In genomic region chr20:3470208-3470626, GRCh38 we compare ENCODE assay signal across 8 cellular contexts. TPM values are rescaled to one million over a fixed set of nuclear protein-coding genes. Genes with fewer than 3 reads are reported as not detected.
A peak's percentile ranks its signal among the peaks of the same experiment; 100 is the strongest.
DNase-seq lines count a peak whose midpoint lies in the region; ATAC-seq, FAIRE-seq and TF ChIP-seq lines count a peak whose summit lies in the region.

No MANE protein-coding gene starts in this region.

- TF ChIP-seq EP300 in sigmoid colon (IDR thresholded peaks at IDR 0.05) = no peak

- WGBS in sigmoid colon, 2 donors = 52 to 59% methylated on average over 13 of the region's 13 CpGs

- H3K4me3 Mint-ChIP-seq in T-helper 17 cell = peak overlapping the region; percentile 95

- H3K27ac ChIP-seq in sigmoid colon = peak overlapping the region; percentile 81 to 88 (median 86)

- intact Hi-C loops in sigmoid colon (cut with DNase I) = no loop called here

- peaks cover 5% of the 10 kb centered on the region for H3K36me3 Mint-ChIP-seq in T-helper 17 cell (ENCODE audit: low read depth)

- DNase-seq in GM12864 (ENCODE audit: low read depth) (no peak), T-helper 17 cell (no peak), foreskin fibroblast (no peak), sigmoid colon (peak; percentile 65), frontal cortex (ENCODE audit: low spot score in 2 of 2) (no peak), globus pallidus (ENCODE audit: low spot score) (no peak), NCI-H1930 (lab: John Stamatoyannopoulos, UW) (no peak)

- H3K4me3 ChIP-seq in GM12864 (ENCODE audit: low read depth, low read length) (peak overlapping the region; percentile 94), foreskin fibroblast (ENCODE audit: low read depth in 1 of 2, low read length in 2 of 2) (peak overlapping the region; percentile 82), sigmoid colon (peak overlapping the region; percentile 80 to 98 (median 96))

- TF ChIP-seq POLR2A in sigmoid colon (IDR thresholded peaks at IDR 0.05) = no peak

- H3K36me3 ChIP-seq in sigmoid colon = no peaks in the 10 kb centered on the region

- ATAC-seq in T-helper 17 cell (no peak), GM21717 (IDR thresholded peaks at IDR 0.05; ENCODE audit: unreplicated experiment) (no peak)

- FAIRE-seq in frontal cortex (lab: Jason Lieb, UNC) = no peak

- TF ChIP-seq CTCF in GM12864 (IDR thresholded peaks at IDR 0.05; ENCODE audit: low read depth, low read length, missing control alignments) (no peak), foreskin fibroblast (IDR thresholded peaks at IDR 0.05; ENCODE audit: low read depth, low read length) (no peak), sigmoid colon (IDR thresholded peaks at IDR 0.05) (no peak)

- H3K27me3 Mint-ChIP-seq in T-helper 17 cell = peaks cover 6% of the 10 kb centered on the region

- H3K27me3 ChIP-seq in sigmoid colon = no peaks in the 10 kb centered on the region

- peak overlapping the region; percentile 92 for H3K27ac Mint-ChIP-seq in T-helper 17 cell

- peaks cover 0 to 29% (median 24%) of the 10 kb centered on the region in 4 donors for H3K4me1 ChIP-seq in sigmoid colon

- peaks cover 37% of the 10 kb centered on the region for H3K4me1 Mint-ChIP-seq in T-helper 17 cell

- H3K9me3 ChIP-seq in T-helper 17 cell (ENCODE audit: control insufficient read depth, low read length, poor library complexity, severe bottlenecking) (no peaks in the 10 kb centered on the region), sigmoid colon (no peaks in the 10 kb centered on the region)

RNA-seq across cellular contexts. Expression of gene ATRN, which starts 0.6 kb away (rescaled TPM):
- total RNA-seq in T-helper 17 cell (10 to 100 TPM; 13.5 to 13.8 TPM), sigmoid colon (10 to 100 TPM; 11.4 to 16.1 (median 13.4) TPM), frontal cortex (51.0 TPM)
- polyA plus RNA-seq in sigmoid colon = 1 to 10 TPM; 1.2 to 6.7 (median 1.4) TPM
